ENCODE assay signal across 2 cellular contexts in genomic region chr12:54359762-54360351, GRCh38.
TF ChIP-seq lines count a peak whose summit lies in the region.

No MANE protein-coding gene starts in this region.

TF ChIP-seq in SK-N-SH treated with all-trans-retinoic acid at 6 μM for 48 hours, 23 proteins besides CTCF, POLR2A, EP300 and RAD21 (continued from another document):
- TF ChIP-seq ESRRG (CRISPR knock-in tag; IDR thresholded peaks at IDR 0.05): no peak

TF ChIP-seq in liver, 16 proteins besides CTCF, POLR2A, EP300 and RAD21 (continued from another document):
- TF ChIP-seq ZBTB33 (IDR thresholded peaks at IDR 0.05) (no peak), FOXA1 (IDR thresholded peaks at IDR 0.05) (no peak), GABPA (IDR thresholded peaks at IDR 0.05 in 1 of 2, conservative IDR thresholded peaks at IDR 0.05 in 1 of 2) (no peak), ATF3 (IDR thresholded peaks at IDR 0.05) (no peak), SP1 (IDR thresholded peaks at IDR 0.05) (no peak), JUND (IDR thresholded peaks at IDR 0.05) (no peak), HNF4A (conservative IDR thresholded peaks at IDR 0.05) (no peak), YY1 (IDR thresholded peaks at IDR 0.05) (no peak), FOXA2 (IDR thresholded peaks at IDR 0.05) (no peak), RXRA (IDR thresholded peaks at IDR 0.05) (no peak), TAF1 (conservative IDR thresholded peaks at IDR 0.05) (no peak), EGR1 (IDR thresholded peaks at IDR 0.05; ENCODE audit: low read depth in 2 of 2) (no peak)
- TF ChIP-seq, protein P1, sequence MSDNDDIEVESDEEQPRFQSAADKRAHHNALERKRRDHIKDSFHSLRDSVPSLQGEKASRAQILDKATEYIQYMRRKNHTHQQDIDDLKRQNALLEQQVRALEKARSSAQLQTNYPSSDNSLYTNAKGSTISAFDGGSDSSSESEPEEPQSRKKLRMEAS (IDR thresholded peaks at IDR 0.05): no peak
- TF ChIP-seq, protein P2, sequence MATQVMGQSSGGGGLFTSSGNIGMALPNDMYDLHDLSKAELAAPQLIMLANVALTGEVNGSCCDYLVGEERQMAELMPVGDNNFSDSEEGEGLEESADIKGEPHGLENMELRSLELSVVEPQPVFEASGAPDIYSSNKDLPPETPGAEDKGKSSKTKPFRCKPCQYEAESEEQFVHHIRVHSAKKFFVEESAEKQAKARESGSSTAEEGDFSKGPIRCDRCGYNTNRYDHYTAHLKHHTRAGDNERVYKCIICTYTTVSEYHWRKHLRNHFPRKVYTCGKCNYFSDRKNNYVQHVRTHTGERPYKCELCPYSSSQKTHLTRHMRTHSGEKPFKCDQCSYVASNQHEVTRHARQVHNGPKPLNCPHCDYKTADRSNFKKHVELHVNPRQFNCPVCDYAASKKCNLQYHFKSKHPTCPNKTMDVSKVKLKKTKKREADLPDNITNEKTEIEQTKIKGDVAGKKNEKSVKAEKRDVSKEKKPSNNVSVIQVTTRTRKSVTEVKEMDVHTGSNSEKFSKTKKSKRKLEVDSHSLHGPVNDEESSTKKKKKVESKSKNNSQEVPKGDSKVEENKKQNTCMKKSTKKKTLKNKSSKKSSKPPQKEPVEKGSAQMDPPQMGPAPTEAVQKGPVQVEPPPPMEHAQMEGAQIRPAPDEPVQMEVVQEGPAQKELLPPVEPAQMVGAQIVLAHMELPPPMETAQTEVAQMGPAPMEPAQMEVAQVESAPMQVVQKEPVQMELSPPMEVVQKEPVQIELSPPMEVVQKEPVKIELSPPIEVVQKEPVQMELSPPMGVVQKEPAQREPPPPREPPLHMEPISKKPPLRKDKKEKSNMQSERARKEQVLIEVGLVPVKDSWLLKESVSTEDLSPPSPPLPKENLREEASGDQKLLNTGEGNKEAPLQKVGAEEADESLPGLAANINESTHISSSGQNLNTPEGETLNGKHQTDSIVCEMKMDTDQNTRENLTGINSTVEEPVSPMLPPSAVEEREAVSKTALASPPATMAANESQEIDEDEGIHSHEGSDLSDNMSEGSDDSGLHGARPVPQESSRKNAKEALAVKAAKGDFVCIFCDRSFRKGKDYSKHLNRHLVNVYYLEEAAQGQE (IDR thresholded peaks at IDR 0.05): no peak
